ENCODE assay signal across 11 cellular contexts in genomic region chr2:192645811-192646598, GRCh38.
"Had no signal": no experiment of that assay in that cellular context is flagged by ENCODE, and none has a peak within 500 bp of the region (broad histone marks: within the 10 kb centered on the region; RNA-seq: fewer than 3 reads in every experiment).

No MANE protein-coding gene starts in this region.

- DNase-seq: effector CD8-positive, alpha-beta T cell; gastrocnemius medialis; glutamatergic neuron; islet precursor cell; mucosa of descending colon; naive thymus-derived CD8-positive, alpha-beta T cell; ovary; right cardiac atrium; stimulated activated CD4-positive, alpha-beta T cell treated with anti-CD3 and anti-CD28 coated beads, Interleukin-2, amount 100 ng/mL, for 48 hours; stimulated activated naive CD4-positive, alpha-beta T cell treated with Interleukin-2 at 50 U/mL for 16 hours; trophoblast cell had no signal
